ENCODE assay signal across 1 cellular context in genomic region chr11:97419729-97420128, GRCh38.
TF ChIP-seq lines count a peak whose summit lies in the region.

No MANE protein-coding gene starts in this region.

TF ChIP-seq in HepG2, 621 proteins besides CTCF, POLR2A, EP300 and RAD21 (continued from another document):
- TF ChIP-seq ZNF18 (CRISPR knock-in tag; IDR thresholded peaks at IDR 0.05; ENCODE audit: insufficient replicate concordance) (no peak), MAFF (IDR thresholded peaks at IDR 0.05; ENCODE audit: low read depth, low read length) (peak; percentile 54; the same call in 1 of the 2 replicates), SKIL (CRISPR knock-in tag; IDR thresholded peaks at IDR 0.05; ENCODE audit: borderline replicate concordance) (no peak), DNMT1 (CRISPR knock-in tag; IDR thresholded peaks at IDR 0.05) (no peak), ZNF781 (CRISPR knock-in tag; IDR thresholded peaks at IDR 0.05; ENCODE audit: borderline replicate concordance, not compliant biosample characterization) (no peak), ZNF687 (CRISPR knock-in tag; IDR thresholded peaks at IDR 0.05) (no peak), ZNF276 (CRISPR knock-in tag; IDR thresholded peaks at IDR 0.05; ENCODE audit: low read depth) (no peak), MAFK (conservative IDR thresholded peaks at IDR 0.05 in 1 of 2, IDR thresholded peaks at IDR 0.05 in 1 of 2; ENCODE audit: low read length in 2 of 2) (peak; percentile 66 to 82), AHR (CRISPR knock-in tag; IDR thresholded peaks at IDR 0.05) (no peak)
